ENCODE assay signal across 10 cellular contexts in genomic region chr2:11056614-11057013, GRCh38.
DNase-seq lines count a peak whose midpoint lies in the region; ATAC-seq and TF ChIP-seq lines count a peak whose summit lies in the region.
"Had no signal": no experiment of that assay in that cellular context is flagged by ENCODE, and none has a peak within 500 bp of the region (broad histone marks: within the 10 kb centered on the region; RNA-seq: fewer than 3 reads in every experiment).

No MANE protein-coding gene starts in this region.

- H3K27ac ChIP-seq in neural cell (ENCODE audit: low read length), result peak overlapping the region; percentile 60
- no peak overlapping the region for H3K27ac ChIP-seq in effector memory CD4-positive, alpha-beta T cell (ENCODE audit: insufficient read depth, low read length, poor library complexity, severe bottlenecking)
- H3K27ac ChIP-seq: esophagus muscularis mucosa had no signal

- H3K36me3 ChIP-seq in neural cell (ENCODE audit: insufficient read depth, low read length), result no peaks in the 10 kb centered on the region
- H3K36me3 ChIP-seq in effector memory CD4-positive, alpha-beta T cell (ENCODE audit: control insufficient read depth, insufficient read depth, low read length), result no peaks in the 10 kb centered on the region
- H3K36me3 ChIP-seq: esophagus muscularis mucosa had no signal

- H3K36me3 Mint-ChIP-seq in T-helper 17 cell (ENCODE audit: low read depth), result no peaks in the 10 kb centered on the region

- H3K27me3 Mint-ChIP-seq in T-helper 17 cell, result peaks cover 51% of the 10 kb centered on the region

- peak; percentile 66 for TF ChIP-seq EP300 in neural cell (conservative IDR thresholded peaks at IDR 0.05; ENCODE audit: poor library complexity, severe bottlenecking)

- no peaks in the 10 kb centered on the region for H3F3A ChIP-seq in neural cell (ENCODE audit: insufficient read depth, low read length, poor library complexity, severe bottlenecking)

- no peak overlapping the region for H3K4me2 ChIP-seq in neural cell (ENCODE audit: low read length)

- peaks cover 2% of the 10 kb centered on the region for H3K4me1 Mint-ChIP-seq in T-helper 17 cell
- H3K4me1 Mint-ChIP-seq: activated naive CD4-positive, alpha-beta T cell treated with anti-CD3 and anti-CD28 coated beads, Interleukin-2, amount 50 U/mL, for 24 hours had no signal

- TF ChIP-seq RAD21 in neural cell (conservative IDR thresholded peaks at IDR 0.05), result peak; percentile 13

- no peak overlapping the region for H2AFZ ChIP-seq in neural cell (ENCODE audit: low read depth, low read length)

- in situ Hi-C loops in astrocyte of the spinal cord (cut with HindIII; ENCODE audit: low sequenced_read_pairs), result no loop called here

- no peaks in the 10 kb centered on the region for H3K9me2 ChIP-seq in neural cell (ENCODE audit: insufficient read depth, low read length)

- no peaks in the 10 kb centered on the region for H3K4me1 ChIP-seq in effector memory CD4-positive, alpha-beta T cell (ENCODE audit: control insufficient read depth, insufficient read depth, low read length, poor library complexity, severe bottlenecking)
- H3K4me1 ChIP-seq: esophagus muscularis mucosa had no signal

- H3K9ac ChIP-seq in neural cell (ENCODE audit: low read length), result no peak overlapping the region

- no peaks in the 10 kb centered on the region for H4K20me1 ChIP-seq in neural cell (ENCODE audit: insufficient read depth)

- no peak overlapping the region for H3K4me3 Mint-ChIP-seq in T-helper 17 cell
- H3K4me3 Mint-ChIP-seq: activated naive CD4-positive, alpha-beta T cell treated with anti-CD3 and anti-CD28 coated beads, Interleukin-2, amount 50 U/mL, for 24 hours had no signal

- DNase-seq in GM04504 (ENCODE audit: low read depth) (peak; percentile 94), NCI-H2029 treated with DMSO at 0.1 percent for 48 hours (lab: John Stamatoyannopoulos, UW) (peak; percentile 25), astrocyte of the spinal cord (ENCODE audit: low read depth, low spot score) (peak; percentile 92), activated T-cell treated with anti-CD3 and anti-CD28 coated beads for 4 hours (no peak), T-helper 17 cell (no peak), HUDEP-2 (lab: John Stamatoyannopoulos, UW; ENCODE audit: unreplicated experiment in 76 of 76) (no peak)
- no peak for DNase-seq in effector memory CD4-positive, alpha-beta T cell

- no peaks in the 10 kb centered on the region for H3K9me3 ChIP-seq in neural cell (ENCODE audit: low read length)
- no peaks in the 10 kb centered on the region for H3K9me3 ChIP-seq in effector memory CD4-positive, alpha-beta T cell (ENCODE audit: control insufficient read depth, low read length)
- H3K9me3 ChIP-seq in T-helper 17 cell (ENCODE audit: control insufficient read depth, low read length, poor library complexity, severe bottlenecking), result peaks cover 2% of the 10 kb centered on the region

- no peak overlapping the region for H3K27ac Mint-ChIP-seq in T-helper 17 cell
- H3K27ac Mint-ChIP-seq: activated naive CD4-positive, alpha-beta T cell treated with anti-CD3 and anti-CD28 coated beads, Interleukin-2, amount 50 U/mL, for 24 hours had no signal

- H3K27me3 ChIP-seq in neural cell (ENCODE audit: insufficient read depth, low read depth, low read length), result no peaks in the 10 kb centered on the region
- no peaks in the 10 kb centered on the region for H3K27me3 ChIP-seq in effector memory CD4-positive, alpha-beta T cell (replicated peaks; ENCODE audit: control insufficient read depth, insufficient read depth, low read length, poor library complexity, severe bottlenecking)

- TF ChIP-seq CTCF in astrocyte of the spinal cord (IDR thresholded peaks at IDR 0.05; ENCODE audit: low read depth, low read length) (no peak), neural cell (IDR thresholded peaks at IDR 0.05; ENCODE audit: poor library complexity, severe bottlenecking) (no peak)

- no peaks in the 10 kb centered on the region for H3K79me2 ChIP-seq in neural cell (replicated peaks; ENCODE audit: insufficient read depth, low read length)

- H3K4me3 ChIP-seq in astrocyte of the spinal cord (ENCODE audit: low read depth, low read length) (no peak overlapping the region), neural cell (ENCODE audit: low read length) (no peak overlapping the region)
- no peak overlapping the region for H3K4me3 ChIP-seq in effector memory CD4-positive, alpha-beta T cell (ENCODE audit: insufficient read depth, low read depth, low read length, poor library complexity, severe bottlenecking)
- H3K4me3 ChIP-seq: esophagus muscularis mucosa had no signal

- ATAC-seq in T-helper 17 cell, result no peak

TF ChIP-seq in neural cell, 6 proteins besides CTCF, POLR2A, EP300 and RAD21:
- no peak for TF ChIP-seq SMC3 (conservative IDR thresholded peaks at IDR 0.05; ENCODE audit: poor library complexity)
- TF ChIP-seq TAF1 (IDR thresholded peaks at IDR 0.05; ENCODE audit: low read depth), result no peak
- TF ChIP-seq REST (IDR thresholded peaks at IDR 0.05; ENCODE audit: borderline replicate concordance), result peak; percentile 92
- TF ChIP-seq MXI1 (conservative IDR thresholded peaks at IDR 0.05; ENCODE audit: poor library complexity, severe bottlenecking), result no peak
- TF ChIP-seq POLR2AphosphoS5 (IDR thresholded peaks at IDR 0.05), result peak; percentile 51

Comparison
In these comparisons a context has a peak if more than half of its experiments do, and no peak if none do; other contexts are left out.
1. DNase-seq: peak in GM04504 (single experiment), NCI-H2029 treated with DMSO at 0.1 percent for 48 hours (single experiment) and astrocyte of the spinal cord (single experiment); none in effector memory CD4-positive, alpha-beta T cell (0 of 3), activated T-cell treated with anti-CD3 and anti-CD28 coated beads for 4 hours (single experiment), T-helper 17 cell (0 of 3) and HUDEP-2 (0 of 76).